8 cellular contexts compared by ENCODE assay signal in the genomic region with DNA sequence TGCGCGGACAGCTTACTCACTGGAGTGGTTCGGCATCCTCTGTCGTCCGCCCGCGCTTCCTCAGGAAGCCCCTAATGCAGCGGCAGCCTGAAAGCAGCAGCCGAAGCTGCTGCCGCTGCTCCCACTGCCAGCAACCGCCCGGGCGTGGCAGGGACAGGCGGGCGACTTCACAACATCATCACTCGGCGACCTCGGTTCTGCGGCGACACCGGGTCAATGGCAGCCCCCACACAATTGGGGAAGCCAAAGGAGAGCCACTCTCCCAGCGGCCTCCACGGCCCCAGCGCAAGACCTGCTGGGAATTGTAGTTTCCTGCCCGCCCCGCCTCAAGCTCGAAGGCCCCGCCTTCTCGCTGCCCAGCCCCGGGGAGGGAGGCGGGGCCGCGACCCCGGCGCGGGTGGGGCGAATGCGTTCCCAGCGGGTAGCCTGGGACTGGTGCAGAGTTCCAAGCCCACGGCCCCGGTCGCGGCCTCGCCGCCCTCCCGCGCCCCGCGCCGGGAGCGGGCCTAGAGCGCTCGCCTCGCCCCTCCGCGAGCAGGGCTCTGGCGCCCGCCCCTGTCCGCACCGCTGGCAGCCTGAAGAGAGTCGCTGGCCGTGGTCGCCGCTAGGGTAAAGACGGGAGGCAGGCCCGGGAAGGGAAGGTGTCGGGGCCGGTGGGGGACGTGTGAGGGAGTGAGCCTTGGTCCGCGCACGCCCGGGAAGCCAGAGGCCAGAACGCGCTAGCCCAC. TPM values are rescaled to one million over a fixed set of nuclear protein-coding genes. Genes with fewer than 3 reads are reported as not detected.
DNase-seq lines count a peak whose midpoint lies in the region; ATAC-seq and TF ChIP-seq lines count a peak whose summit lies in the region.

A gene with protein sequence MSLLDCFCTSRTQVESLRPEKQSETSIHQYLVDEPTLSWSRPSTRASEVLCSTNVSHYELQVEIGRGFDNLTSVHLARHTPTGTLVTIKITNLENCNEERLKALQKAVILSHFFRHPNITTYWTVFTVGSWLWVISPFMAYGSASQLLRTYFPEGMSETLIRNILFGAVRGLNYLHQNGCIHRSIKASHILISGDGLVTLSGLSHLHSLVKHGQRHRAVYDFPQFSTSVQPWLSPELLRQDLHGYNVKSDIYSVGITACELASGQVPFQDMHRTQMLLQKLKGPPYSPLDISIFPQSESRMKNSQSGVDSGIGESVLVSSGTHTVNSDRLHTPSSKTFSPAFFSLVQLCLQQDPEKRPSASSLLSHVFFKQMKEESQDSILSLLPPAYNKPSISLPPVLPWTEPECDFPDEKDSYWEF (plus strand): TSS at position 411 of the 728 bp plus-strand sequence. CDS start 3,101 bp downstream, outside the sequence.
A gene with protein sequence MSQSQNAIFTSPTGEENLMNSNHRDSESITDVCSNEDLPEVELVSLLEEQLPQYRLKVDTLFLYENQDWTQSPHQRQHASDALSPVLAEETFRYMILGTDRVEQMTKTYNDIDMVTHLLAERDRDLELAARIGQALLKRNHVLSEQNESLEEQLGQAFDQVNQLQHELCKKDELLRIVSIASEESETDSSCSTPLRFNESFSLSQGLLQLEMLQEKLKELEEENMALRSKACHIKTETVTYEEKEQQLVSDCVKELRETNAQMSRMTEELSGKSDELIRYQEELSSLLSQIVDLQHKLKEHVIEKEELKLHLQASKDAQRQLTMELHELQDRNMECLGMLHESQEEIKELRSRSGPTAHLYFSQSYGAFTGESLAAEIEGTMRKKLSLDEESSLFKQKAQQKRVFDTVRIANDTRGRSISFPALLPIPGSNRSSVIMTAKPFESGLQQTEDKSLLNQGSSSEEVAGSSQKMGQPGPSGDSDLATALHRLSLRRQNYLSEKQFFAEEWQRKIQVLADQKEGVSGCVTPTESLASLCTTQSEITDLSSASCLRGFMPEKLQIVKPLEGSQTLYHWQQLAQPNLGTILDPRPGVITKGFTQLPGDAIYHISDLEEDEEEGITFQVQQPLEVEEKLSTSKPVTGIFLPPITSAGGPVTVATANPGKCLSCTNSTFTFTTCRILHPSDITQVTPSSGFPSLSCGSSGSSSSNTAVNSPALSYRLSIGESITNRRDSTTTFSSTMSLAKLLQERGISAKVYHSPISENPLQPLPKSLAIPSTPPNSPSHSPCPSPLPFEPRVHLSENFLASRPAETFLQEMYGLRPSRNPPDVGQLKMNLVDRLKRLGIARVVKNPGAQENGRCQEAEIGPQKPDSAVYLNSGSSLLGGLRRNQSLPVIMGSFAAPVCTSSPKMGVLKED (minus strand): TSS at position 129 of the 728 bp plus-strand sequence. CDS start 30,951 bp downstream, outside the sequence.

- DNase-seq in AG09309 (ENCODE audit: low read depth), result peak; percentile 74
- peak; percentile 67 for DNase-seq in NCI-H226
- peak; percentile 95 for DNase-seq in WTC11 (ENCODE audit: low spot score)
- DNase-seq in cardiac fibroblast (ENCODE audit: low read depth in 2 of 2), result peak; percentile 95 to 96
- DNase-seq in iPS-NIHi7 (ENCODE audit: extremely low spot score), result peak; percentile 98
- peak; percentile 83 for DNase-seq in smooth muscle cell of the brain vasculature (ENCODE audit: low read depth, low spot score)

- POLR2A ChIA-PET in WTC11 (lab: Charles Lee), result interaction anchor here (0.6 to 1.0 kb wide), 2 partner anchors 14 to 91 kb away, joined by 3 read pairs; no protein-coding TSS in a partner anchor

- H3K4me3 ChIP-seq in AG09309 (ENCODE audit: control insufficient read depth, low read depth, low read length), result peak within 1 kb of the TSS; percentile 74
- H3K4me3 ChIP-seq in cardiac fibroblast (replicated peaks in 1 of 2; ENCODE audit: low read depth in 2 of 2, low read length in 2 of 2), result peak within 1 kb of the TSS; percentile 93 to 94

- no peaks in the 10 kb centered on the region for H3K9me3 Mint-ChIP-seq in WTC11

- H3K27me3 Mint-ChIP-seq in WTC11 (ENCODE audit: low read depth), result no peaks in the 10 kb centered on the region; the same call in 1 of the 2 replicates

- H3K4me3 Mint-ChIP-seq in WTC11, result peak within 1 kb of the TSS; percentile 96

- peaks cover 17% of the 10 kb centered on the region for H3K4me1 Mint-ChIP-seq in WTC11

- peak; percentile 96 for ATAC-seq in GM18909 (IDR thresholded peaks at IDR 0.05; ENCODE audit: poor library complexity, unreplicated experiment)
- peak; percentile 95 for ATAC-seq in HG03175 (IDR thresholded peaks at IDR 0.05; ENCODE audit: unreplicated experiment)
- peak; percentile 91 for ATAC-seq in WTC11

- TF ChIP-seq CTCF in AG09309 (IDR thresholded peaks at IDR 0.05; ENCODE audit: control insufficient read depth, insufficient read depth, low read depth, low read length, missing control alignments), result peak; percentile 44
- no peak for TF ChIP-seq CTCF in WTC11 (IDR thresholded peaks at IDR 0.05)
- peak; percentile 30 for TF ChIP-seq CTCF in cardiac fibroblast (IDR thresholded peaks at IDR 0.05; ENCODE audit: low read depth, low read length)

- no peaks in the 10 kb centered on the region for H3K36me3 Mint-ChIP-seq in WTC11

- H3K27ac Mint-ChIP-seq in WTC11, result peak within 1 kb of the TSS; percentile 93

- CTCF ChIA-PET in WTC11 (lab: Charles Lee), result interaction anchor here (0.6 to 1.7 kb wide), 5 partner anchors 25 to 324 kb away, joined by 3 to 8 read pairs (median 3); no protein-coding TSS in a partner anchor

TF ChIP-seq in WTC11, 78 proteins besides CTCF, POLR2A, EP300 and RAD21 (continues in another document):
- TF ChIP-seq, protein P1, sequence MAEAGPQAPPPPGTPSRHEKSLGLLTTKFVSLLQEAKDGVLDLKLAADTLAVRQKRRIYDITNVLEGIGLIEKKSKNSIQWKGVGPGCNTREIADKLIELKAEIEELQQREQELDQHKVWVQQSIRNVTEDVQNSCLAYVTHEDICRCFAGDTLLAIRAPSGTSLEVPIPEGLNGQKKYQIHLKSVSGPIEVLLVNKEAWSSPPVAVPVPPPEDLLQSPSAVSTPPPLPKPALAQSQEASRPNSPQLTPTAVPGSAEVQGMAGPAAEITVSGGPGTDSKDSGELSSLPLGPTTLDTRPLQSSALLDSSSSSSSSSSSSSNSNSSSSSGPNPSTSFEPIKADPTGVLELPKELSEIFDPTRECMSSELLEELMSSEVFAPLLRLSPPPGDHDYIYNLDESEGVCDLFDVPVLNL (CRISPR knock-in tag; IDR thresholded peaks at IDR 0.05; ENCODE audit: borderline replicate concordance, low read depth), result no peak
- peak; percentile 98 for TF ChIP-seq CREM (CRISPR knock-in tag; IDR thresholded peaks at IDR 0.05)
- peak; percentile 65; the same call in 1 of the 2 replicates for TF ChIP-seq ZNF219 (CRISPR knock-in tag; IDR thresholded peaks at IDR 0.05; ENCODE audit: borderline replicate concordance)
- TF ChIP-seq, protein P2, sequence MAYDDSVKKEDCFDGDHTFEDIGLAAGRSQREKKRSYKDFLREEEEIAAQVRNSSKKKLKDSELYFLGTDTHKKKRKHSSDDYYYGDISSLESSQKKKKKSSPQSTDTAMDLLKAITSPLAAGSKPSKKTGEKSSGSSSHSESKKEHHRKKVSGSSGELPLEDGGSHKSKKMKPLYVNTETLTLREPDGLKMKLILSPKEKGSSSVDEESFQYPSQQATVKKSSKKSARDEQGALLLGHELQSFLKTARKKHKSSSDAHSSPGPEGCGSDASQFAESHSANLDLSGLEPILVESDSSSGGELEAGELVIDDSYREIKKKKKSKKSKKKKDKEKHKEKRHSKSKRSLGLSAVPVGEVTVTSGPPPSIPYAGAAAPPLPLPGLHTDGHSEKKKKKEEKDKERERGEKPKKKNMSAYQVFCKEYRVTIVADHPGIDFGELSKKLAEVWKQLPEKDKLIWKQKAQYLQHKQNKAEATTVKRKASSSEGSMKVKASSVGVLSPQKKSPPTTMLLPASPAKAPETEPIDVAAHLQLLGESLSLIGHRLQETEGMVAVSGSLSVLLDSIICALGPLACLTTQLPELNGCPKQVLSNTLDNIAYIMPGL (CRISPR knock-in tag; IDR thresholded peaks at IDR 0.05), result peak; percentile 17; the same call in 1 of the 2 replicates
- TF ChIP-seq ETV6 (CRISPR knock-in tag; IDR thresholded peaks at IDR 0.05), result peak; percentile 89
- TF ChIP-seq SMAD3 (CRISPR knock-in tag; IDR thresholded peaks at IDR 0.05; ENCODE audit: borderline replicate concordance), result no peak
- TF ChIP-seq RORB (CRISPR knock-in tag; IDR thresholded peaks at IDR 0.05), result no peak
- no peak; the same call in 1 of the 2 replicates for TF ChIP-seq NR2C2 (CRISPR knock-in tag; IDR thresholded peaks at IDR 0.05)
- no peak for TF ChIP-seq ZNF263 (CRISPR knock-in tag; IDR thresholded peaks at IDR 0.05; ENCODE audit: low read depth)
- TF ChIP-seq, protein P3, sequence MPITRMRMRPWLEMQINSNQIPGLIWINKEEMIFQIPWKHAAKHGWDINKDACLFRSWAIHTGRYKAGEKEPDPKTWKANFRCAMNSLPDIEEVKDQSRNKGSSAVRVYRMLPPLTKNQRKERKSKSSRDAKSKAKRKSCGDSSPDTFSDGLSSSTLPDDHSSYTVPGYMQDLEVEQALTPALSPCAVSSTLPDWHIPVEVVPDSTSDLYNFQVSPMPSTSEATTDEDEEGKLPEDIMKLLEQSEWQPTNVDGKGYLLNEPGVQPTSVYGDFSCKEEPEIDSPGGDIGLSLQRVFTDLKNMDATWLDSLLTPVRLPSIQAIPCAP (CRISPR knock-in tag; IDR thresholded peaks at IDR 0.05), result no peak
- TF ChIP-seq NFATC4 (CRISPR knock-in tag; IDR thresholded peaks at IDR 0.05), result no peak
- TF ChIP-seq ZNF396 (CRISPR knock-in tag; IDR thresholded peaks at IDR 0.05; ENCODE audit: borderline replicate concordance), result no peak
- TF ChIP-seq, protein P4, sequence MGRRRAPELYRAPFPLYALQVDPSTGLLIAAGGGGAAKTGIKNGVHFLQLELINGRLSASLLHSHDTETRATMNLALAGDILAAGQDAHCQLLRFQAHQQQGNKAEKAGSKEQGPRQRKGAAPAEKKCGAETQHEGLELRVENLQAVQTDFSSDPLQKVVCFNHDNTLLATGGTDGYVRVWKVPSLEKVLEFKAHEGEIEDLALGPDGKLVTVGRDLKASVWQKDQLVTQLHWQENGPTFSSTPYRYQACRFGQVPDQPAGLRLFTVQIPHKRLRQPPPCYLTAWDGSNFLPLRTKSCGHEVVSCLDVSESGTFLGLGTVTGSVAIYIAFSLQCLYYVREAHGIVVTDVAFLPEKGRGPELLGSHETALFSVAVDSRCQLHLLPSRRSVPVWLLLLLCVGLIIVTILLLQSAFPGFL (CRISPR knock-in tag; IDR thresholded peaks at IDR 0.05; ENCODE audit: borderline replicate concordance), result no peak

RNA-seq across cellular contexts. Expression of the first gene that starts in this region (rescaled TPM):
- 35.4 to 37.4 TPM (median 36.7 TPM) in 3 replicates for total RNA-seq in WTC11 (2021)

RNA-seq across cellular contexts. Expression of the second gene that starts in this region (rescaled TPM):
- 9.4 to 12.8 TPM (median 10.5 TPM) in 3 replicates for total RNA-seq in WTC11 (2021)

Comparison
In these comparisons a context has a peak if more than half of its experiments do, and no peak if none do; other contexts are left out.
1. Peak in every context shown above with its lines: DNase-seq, ATAC-seq and H3K4me3 ChIP-seq.